ENCODE assay signal across 10 cellular contexts in the genomic region with DNA sequence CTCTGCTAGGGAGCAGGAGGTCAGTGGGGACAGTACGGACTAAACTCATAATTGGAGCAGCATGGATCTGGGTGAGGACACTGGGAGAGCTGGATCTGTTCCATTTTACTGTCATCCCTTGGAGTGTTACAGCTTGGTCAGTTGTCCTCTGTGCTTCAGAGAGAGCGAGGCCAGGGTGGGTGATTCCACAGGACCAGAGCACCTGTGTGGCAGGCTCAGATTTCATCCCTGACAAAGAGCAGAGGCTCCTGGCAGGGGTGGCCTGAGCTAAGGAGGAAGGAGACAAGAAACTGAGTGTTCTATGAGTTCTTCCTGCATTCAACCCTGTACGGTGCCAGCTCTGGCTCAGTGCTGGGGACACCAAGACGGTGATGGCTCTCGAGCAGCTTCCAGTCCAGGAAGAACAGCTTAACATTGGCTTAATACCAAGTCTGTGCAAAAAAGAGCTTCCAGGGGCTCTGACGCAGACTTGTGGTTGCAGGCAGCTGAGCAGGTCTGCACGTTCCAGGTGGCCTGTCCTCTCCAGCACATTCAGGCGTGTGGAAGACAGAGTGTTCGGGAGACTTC. TPM values are rescaled to one million over a fixed set of nuclear protein-coding genes. Genes with fewer than 3 reads are reported as not detected.
A peak's percentile ranks its signal among the peaks of the same experiment; 100 is the strongest.
DNase-seq lines count a peak whose midpoint lies in the region; ATAC-seq and TF ChIP-seq lines count a peak whose summit lies in the region.
"Had no signal": no experiment of that assay in that cellular context is flagged by ENCODE, and none has a peak within 500 bp of the region (broad histone marks: within the 10 kb centered on the region; RNA-seq: fewer than 3 reads in every experiment).

No MANE protein-coding gene starts in this region.

- no peak for TF ChIP-seq CTCF in Panc1 (IDR thresholded peaks at IDR 0.05)
- TF ChIP-seq CTCF in epithelial cell of esophagus (IDR thresholded peaks at IDR 0.05; ENCODE audit: insufficient read depth, low read depth, low read length, missing control alignments) = no peak

- H3K4me3 ChIP-seq in Panc1 (ENCODE audit: low read depth in 2 of 2, low read length in 2 of 2) (no peak overlapping the region), epithelial cell of esophagus (ENCODE audit: low read length) (no peak overlapping the region), H7 (ENCODE audit: insufficient read depth, low read depth, low read length) (no peak overlapping the region)

- BruUV-seq in Panc1 (replicated peaks; lab: Mats Ljungman, UMichigan) = no TSS peak

- intact Hi-C loops in Panc1 (cut with micrococcal nuclease; ENCODE audit: unreplicated experiment) (no loop called here), posterior vena cava (cut with DNase I) (no loop called here)

- POLR2A ChIA-PET in Panc1 (lab: Charles Lee) = no interaction called here

- no peaks in the 10 kb centered on the region for H3K27me3 ChIP-seq in Panc1 (ENCODE audit: control insufficient read depth, insufficient read depth, low read length)
- no peaks in the 10 kb centered on the region for H3K27me3 ChIP-seq in H7 (ENCODE audit: control insufficient read depth, insufficient read depth, low read length)

- H3K27ac ChIP-seq in Panc1 (ENCODE audit: low read length) = no peak overlapping the region

- H3K36me3 ChIP-seq in Panc1 (ENCODE audit: control insufficient read depth, insufficient read depth, low read length) (no peaks in the 10 kb centered on the region), H7 (replicated peaks; ENCODE audit: control insufficient read depth, insufficient read depth, low read length) (no peaks in the 10 kb centered on the region)

- DNase-seq in ELR (ENCODE audit: low read depth) (peak; percentile 80), Panc1 (ENCODE audit: low read depth, low spot score) (no peak), epithelial cell of esophagus (ENCODE audit: low read depth) (peak; percentile 86), posterior vena cava (ENCODE audit: low spot score) (peak; percentile 62), SIG-M5 treated with dmso at 0.1 percent for 504 hours (lab: John Stamatoyannopoulos, UW; ENCODE audit: unreplicated experiment) (no peak), H7 (no peak), 8988T (no peak)
- DNase-seq: activated gamma-delta T cell; effector memory CD4-positive, alpha-beta T cell had no signal

- CTCF ChIA-PET in Panc1 (lab: Charles Lee) = no interaction called here

- ATAC-seq in Panc1 (peak; percentile 20; the same call in 1 of the 2 replicates), GM18517 (IDR thresholded peaks at IDR 0.05; ENCODE audit: unreplicated experiment) (no peak)

- in situ Hi-C loops in Panc1 (cut with HindIII; ENCODE audit: low pct_unique_long_range_greater_than_20kb, low sequenced_read_pairs) = no loop called here

- H3K9me3 ChIP-seq in Panc1 (ENCODE audit: control insufficient read depth, insufficient read depth, low read depth, low read length) = no peaks in the 10 kb centered on the region

- H3K4me1 ChIP-seq in Panc1 (ENCODE audit: control insufficient read depth, insufficient read depth, low read length) = no peaks in the 10 kb centered on the region

RNA-seq across cellular contexts. Expression of a gene that starts 8.4 kb away (rescaled TPM):
- total RNA-seq in Panc1 (2021; ENCODE audit: unreplicated experiment) = 7.3 TPM
- 24.9 TPM for polyA plus RNA-seq in Panc1 (2012; ENCODE audit: insufficient read length)
- total RNA-seq in posterior vena cava = 10 to 100 TPM in 1 of 2 donors, 1 to 10 TPM in 1; 7.7 to 11.2 TPM
- total RNA-seq in H7 (2014; rRNA removed; shearing (Covaris generic)) = 4.6 and 6.9 TPM in 2 replicates

RNA-seq across cellular contexts. Expression of a gene that starts 38.9 kb away (rescaled TPM):
- total RNA-seq in Panc1 (2021; ENCODE audit: unreplicated experiment) = 37.5 TPM
- polyA plus RNA-seq in Panc1 (2012; ENCODE audit: insufficient read length) = 42.1 TPM
- 10 to 100 TPM; 22.3 to 29.5 TPM for total RNA-seq in posterior vena cava
- 50.5 and 51.8 TPM in 2 replicates for total RNA-seq in H7 (2014; rRNA removed; shearing (Covaris generic))

RNA-seq across cellular contexts. Expression of a gene that starts 40.7 kb away (rescaled TPM):
- total RNA-seq in Panc1 (2021; ENCODE audit: unreplicated experiment) (14.9 TPM), posterior vena cava (10 to 100 TPM in 1 of 2 donors, 1 to 10 TPM in 1; 9.6 to 17.0 TPM)
- 22.4 TPM for polyA plus RNA-seq in Panc1 (2012; ENCODE audit: insufficient read length)
- total RNA-seq in H7 (2014; rRNA removed; shearing (Covaris generic)) = 5.4 and 12.4 TPM in 2 replicates

Comparison
In these comparisons a context has a peak if more than half of its experiments do, and no peak if none do; other contexts are left out.
1. DNase-seq: peak in ELR (single experiment), epithelial cell of esophagus (single experiment) and posterior vena cava (single experiment); none in Panc1 (single experiment), SIG-M5 treated with dmso at 0.1 percent for 504 hours (single experiment), H7 (single experiment) and 8988T (single experiment).